ENCODE assay signal across 16 cellular contexts in the genomic region with DNA sequence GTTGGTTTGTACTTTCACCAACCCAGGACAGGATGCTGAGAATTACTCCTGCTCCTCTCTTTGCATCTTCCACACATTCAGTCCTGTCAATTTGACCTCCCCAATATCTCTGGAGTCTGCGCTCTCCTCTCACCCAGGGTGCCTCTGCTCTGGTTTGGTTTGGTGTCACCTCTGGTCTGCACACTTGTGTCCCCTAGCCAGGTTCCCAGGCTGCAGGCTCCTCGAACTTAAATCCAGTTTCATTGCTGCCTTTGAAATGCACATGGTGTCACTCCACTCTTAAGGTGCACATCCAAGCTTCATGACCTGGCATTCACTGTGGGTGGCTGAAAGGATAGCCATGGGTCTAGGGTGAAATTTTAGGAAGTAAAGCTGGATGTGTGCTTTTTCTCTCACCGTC.
"Had no signal": no experiment of that assay in that cellular context is flagged by ENCODE, and none has a peak within 500 bp of the region (broad histone marks: within the 10 kb centered on the region; RNA-seq: fewer than 3 reads in every experiment).

No MANE protein-coding gene starts in this region.

- H3K4me3 ChIP-seq: gastroesophageal sphincter, heart right ventricle, lung, skin epidermis, thoracic aorta had no signal

- H3K27ac ChIP-seq: heart right ventricle, skin epidermis, thoracic aorta had no signal

- H3K27me3 ChIP-seq: gastroesophageal sphincter, heart right ventricle had no signal

- H3K27ac Mint-ChIP-seq: progenitor cell of endocrine pancreas; stimulated activated naive CD8-positive, alpha-beta T cell treated with anti-CD3 and anti-CD28 coated beads, Interleukin-15, Interleukin-2, amounts not matched to agents 100 ng/mL and 50 ng/mL, for 24 hours had no signal

- DNase-seq: activated CD4-positive, alpha-beta T cell treated with anti-CD3 and anti-CD28 coated beads, Interleukin-2, amount 50 U/mL, for 1 hour; anterior cingulate cortex; dermis blood vessel endothelial cell; erythroblast; heart right ventricle; left cardiac atrium; midbrain; nucleus accumbens; right cardiac atrium had no signal

- H3K9me3 ChIP-seq: gastroesophageal sphincter, thoracic aorta had no signal

- H3K36me3 ChIP-seq: gastroesophageal sphincter, heart right ventricle, thoracic aorta had no signal

- H3K4me3 Mint-ChIP-seq: stimulated activated naive CD8-positive, alpha-beta T cell treated with anti-CD3 and anti-CD28 coated beads, Interleukin-15, Interleukin-2, amounts not matched to agents 100 ng/mL and 50 ng/mL, for 24 hours had no signal

- ATAC-seq: activated CD4-positive, CD25-positive, alpha-beta regulatory T cell treated with anti-CD3 and anti-CD28 coated beads, Interleukin-2, amount 50 U/mL, for 24 hours; gastroesophageal sphincter; heart right ventricle; left cardiac atrium; right cardiac atrium had no signal
